Comparison of ENCODE assay signal across 1 cellular context in the genomic region with DNA sequence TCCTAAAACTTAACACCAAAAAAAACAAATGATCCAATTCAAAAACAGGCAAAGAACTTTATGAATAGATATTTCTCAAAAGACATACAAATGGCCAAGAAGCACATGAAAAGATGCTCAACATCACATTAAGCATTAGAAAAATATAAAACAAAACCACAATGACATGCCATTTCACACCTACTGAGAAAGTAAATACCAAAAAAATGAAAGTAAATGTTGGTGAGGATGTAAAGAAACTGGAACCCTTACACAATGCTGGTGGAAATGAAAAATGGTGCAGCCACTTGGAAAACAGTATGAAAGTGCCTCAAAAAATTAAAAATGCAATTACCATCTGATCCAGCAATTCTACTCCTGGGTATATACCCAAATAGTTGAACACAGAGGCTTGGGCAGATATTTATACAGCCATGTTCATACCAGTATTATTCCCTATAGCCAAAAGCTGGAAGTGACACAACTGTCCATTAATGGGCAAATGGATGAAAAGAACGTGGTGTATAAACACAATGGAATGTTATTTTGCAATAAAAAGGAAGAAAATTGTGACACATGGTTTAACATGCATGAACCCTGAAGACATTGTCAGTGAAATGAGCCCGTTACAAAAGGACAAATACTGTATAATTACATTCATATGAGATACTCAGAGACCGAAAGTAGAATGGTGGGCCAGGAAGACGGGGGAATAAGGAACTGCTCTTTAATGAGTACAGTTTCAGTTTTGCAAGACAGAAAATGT.
TF ChIP-seq lines count a peak whose summit lies in the region.

No MANE protein-coding gene starts in this region.

TF ChIP-seq in IMR-90, 13 proteins besides CTCF, POLR2A, EP300 and RAD21 (continued from another document):
- TF ChIP-seq, protein P1, sequence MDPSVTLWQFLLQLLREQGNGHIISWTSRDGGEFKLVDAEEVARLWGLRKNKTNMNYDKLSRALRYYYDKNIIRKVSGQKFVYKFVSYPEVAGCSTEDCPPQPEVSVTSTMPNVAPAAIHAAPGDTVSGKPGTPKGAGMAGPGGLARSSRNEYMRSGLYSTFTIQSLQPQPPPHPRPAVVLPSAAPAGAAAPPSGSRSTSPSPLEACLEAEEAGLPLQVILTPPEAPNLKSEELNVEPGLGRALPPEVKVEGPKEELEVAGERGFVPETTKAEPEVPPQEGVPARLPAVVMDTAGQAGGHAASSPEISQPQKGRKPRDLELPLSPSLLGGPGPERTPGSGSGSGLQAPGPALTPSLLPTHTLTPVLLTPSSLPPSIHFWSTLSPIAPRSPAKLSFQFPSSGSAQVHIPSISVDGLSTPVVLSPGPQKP (IDR thresholded peaks at IDR 0.05; ENCODE audit: borderline replicate concordance, low read depth, low read length), result no peak
- TF ChIP-seq, protein P2, sequence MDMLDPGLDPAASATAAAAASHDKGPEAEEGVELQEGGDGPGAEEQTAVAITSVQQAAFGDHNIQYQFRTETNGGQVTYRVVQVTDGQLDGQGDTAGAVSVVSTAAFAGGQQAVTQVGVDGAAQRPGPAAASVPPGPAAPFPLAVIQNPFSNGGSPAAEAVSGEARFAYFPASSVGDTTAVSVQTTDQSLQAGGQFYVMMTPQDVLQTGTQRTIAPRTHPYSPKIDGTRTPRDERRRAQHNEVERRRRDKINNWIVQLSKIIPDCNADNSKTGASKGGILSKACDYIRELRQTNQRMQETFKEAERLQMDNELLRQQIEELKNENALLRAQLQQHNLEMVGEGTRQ (IDR thresholded peaks at IDR 0.05; ENCODE audit: low read depth, low read length), result no peak
- TF ChIP-seq CEBPB (IDR thresholded peaks at IDR 0.05; ENCODE audit: low read depth, low read length) (peak; percentile 90), NFE2L2 (IDR thresholded peaks at IDR 0.05; ENCODE audit: low read depth, low read length) (no peak)
